8 cellular contexts compared by ENCODE assay signal in the genomic region with DNA sequence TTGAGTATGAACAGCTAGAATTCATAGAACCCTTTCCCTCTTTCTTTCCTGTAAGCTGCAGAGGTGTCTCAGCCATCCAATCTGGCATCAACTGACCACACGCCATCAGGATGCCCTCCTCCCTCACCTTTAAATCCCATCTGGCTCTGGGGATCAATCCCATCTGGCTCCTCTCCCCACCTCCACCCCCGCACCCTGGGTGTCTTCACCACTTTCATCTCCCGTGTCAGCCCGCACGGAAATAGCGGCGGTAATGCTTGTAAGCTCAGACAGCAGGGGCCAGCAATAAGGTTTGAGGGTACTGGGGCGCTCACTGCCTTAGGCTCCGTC. TPM values are rescaled to one million over a fixed set of nuclear protein-coding genes. Genes with fewer than 3 reads are reported as not detected.
DNase-seq lines count a peak whose midpoint lies in the region; ATAC-seq and TF ChIP-seq lines count a peak whose summit lies in the region.
"Had no signal": no experiment of that assay in that cellular context is flagged by ENCODE, and none has a peak within 500 bp of the region (broad histone marks: within the 10 kb centered on the region; RNA-seq: fewer than 3 reads in every experiment).

No MANE protein-coding gene starts in this region.

- no peak overlapping the region for H3K56ac ChIP-seq in H9 (ENCODE audit: insufficient read length, low read depth, low read length)

- H3K79me2 ChIP-seq in H9 (ENCODE audit: insufficient read depth, low read length) = no peaks in the 10 kb centered on the region

- no peak overlapping the region for H4K91ac ChIP-seq in H9 (ENCODE audit: insufficient read length, low read depth, low read length)

- H3K27me3 ChIP-seq in H9 (ENCODE audit: insufficient read depth, low read length) (peaks cover 21% of the 10 kb centered on the region), rectal smooth muscle tissue (ENCODE audit: control insufficient read depth, insufficient read depth, low read length) (no peaks in the 10 kb centered on the region)

- peaks cover 28 to 40% of the 10 kb centered on the region in 2 experiments for H3K4me1 Mint-ChIP-seq in H9
- peaks cover 52% of the 10 kb centered on the region for H3K4me1 Mint-ChIP-seq in T-helper 17 cell

- H3K9me3 Mint-ChIP-seq in H9 = peaks cover 0 to 2% of the 10 kb centered on the region in 2 experiments; a peak in 3 of 5 replicates

- no peak overlapping the region for H4K5ac ChIP-seq in H9 (ENCODE audit: insufficient read length, low read depth, low read length)

- no peak overlapping the region for H2BK12ac ChIP-seq in H9 (ENCODE audit: insufficient read length, low read depth, low read length)

- no peak overlapping the region for H3K4ac ChIP-seq in H9 (ENCODE audit: low read depth, low read length)

- H3K4me3 Mint-ChIP-seq in H9 (peak overlapping the region; percentile 69 to 88), T-helper 17 cell (peak overlapping the region; percentile 90)

- H3K18ac ChIP-seq in H9 (ENCODE audit: insufficient read length, low read depth, low read length) = no peak overlapping the region

- H3K23ac ChIP-seq in H9 (ENCODE audit: insufficient read length, low read depth, low read length) = no peak overlapping the region

- H2AFZ ChIP-seq in H9 (ENCODE audit: low read length) = no peak overlapping the region

- no peak overlapping the region for H3T11ph ChIP-seq in H9 (ENCODE audit: low read length)

- no CpG with 5 or more reads among the region's 9 CpGs for WGBS in H9 (ENCODE audit: extremely low coverage, insufficient read length, low lambda C conversion rate)

- H2BK15ac ChIP-seq in H9 (ENCODE audit: low read depth, low read length) = no peak overlapping the region

- H3K9ac ChIP-seq in H9 (ENCODE audit: extremely low read depth, insufficient read length, low read length) (no peak overlapping the region), rectal smooth muscle tissue (ENCODE audit: low read length) (peak overlapping the region; percentile 26)

- TF ChIP-seq CTCF in H9 (conservative IDR thresholded peaks at IDR 0.05) (no peak), epithelial cell of esophagus (IDR thresholded peaks at IDR 0.05; ENCODE audit: insufficient read depth, low read depth, low read length, missing control alignments) (no peak)

- H2BK20ac ChIP-seq in H9 (ENCODE audit: low read depth, low read length, poor library complexity, severe bottlenecking) = no peak overlapping the region

- H3K27ac Mint-ChIP-seq in H9 (no peak overlapping the region), T-helper 17 cell (peak overlapping the region; percentile 96)

- H2BK5ac ChIP-seq in H9 (ENCODE audit: insufficient read length, low read length) = no peak overlapping the region

- no peak overlapping the region for H4K8ac ChIP-seq in H9 (replicated peaks; ENCODE audit: insufficient read length, low read depth, low read length)

- peak overlapping the region; percentile 72 for H3K4me2 ChIP-seq in H9 (ENCODE audit: insufficient read depth, insufficient read length, low read length)

- H3K23me2 ChIP-seq in H9 (ENCODE audit: insufficient read length, low read depth, low read length, poor library complexity, severe bottlenecking) = peaks cover 22% of the 10 kb centered on the region

- H3K4me1 ChIP-seq in H9 (ENCODE audit: insufficient read depth, low read length) (peaks cover 3% of the 10 kb centered on the region; the same call in 1 of the 2 replicates), rectal smooth muscle tissue (ENCODE audit: control insufficient read depth, insufficient read depth, low read length) (peaks cover 23% of the 10 kb centered on the region)

- peaks cover 67% of the 10 kb centered on the region for H3K27me3 Mint-ChIP-seq in H9 (ENCODE audit: low read depth)
- no peaks in the 10 kb centered on the region for H3K27me3 Mint-ChIP-seq in T-helper 17 cell

- H3K36me3 Mint-ChIP-seq in H9 (ENCODE audit: insufficient read depth in 1 of 3, low read depth in 3 of 3) = peaks cover 9 to 24% (median 21%) of the 10 kb centered on the region in 3 experiments; a peak in 6 of 7 replicates
- H3K36me3 Mint-ChIP-seq in T-helper 17 cell (ENCODE audit: low read depth) = peaks cover 10% of the 10 kb centered on the region

- no peak overlapping the region for H3K14ac ChIP-seq in H9 (ENCODE audit: insufficient read depth, low read length)

- no peaks in the 10 kb centered on the region for H3K9me3 ChIP-seq in H9 (ENCODE audit: control insufficient read depth, low read depth, low read length)
- H3K9me3 ChIP-seq in T-helper 17 cell (ENCODE audit: control insufficient read depth, low read length, poor library complexity, severe bottlenecking) = no peaks in the 10 kb centered on the region

- no peak overlapping the region for H2AK5ac ChIP-seq in H9 (ENCODE audit: insufficient read length, low read length)

- H4K20me1 ChIP-seq in H9 (ENCODE audit: control insufficient read depth, insufficient read depth, insufficient read length) = no peaks in the 10 kb centered on the region

- no peaks in the 10 kb centered on the region for H3K79me1 ChIP-seq in H9 (ENCODE audit: insufficient read depth, low read depth, low read length, poor library complexity, severe bottlenecking)

- no peak for ATAC-seq in T-helper 17 cell
- no peak for ATAC-seq in HG03280 (IDR thresholded peaks at IDR 0.05; ENCODE audit: unreplicated experiment)
- ATAC-seq in GM18870 (IDR thresholded peaks at IDR 0.05; ENCODE audit: unreplicated experiment) = no peak
- ATAC-seq in GM18502 (IDR thresholded peaks at IDR 0.05; ENCODE audit: poor library complexity, unreplicated experiment) = no peak

- H3K4me3 ChIP-seq in epithelial cell of esophagus (ENCODE audit: low read length) (peak overlapping the region; percentile 66), rectal smooth muscle tissue (ENCODE audit: low read length) (peak overlapping the region; percentile 81)

- no peak overlapping the region for H3K27ac ChIP-seq in H9 (ENCODE audit: insufficient read length, low read depth, low read length)
- peak overlapping the region; percentile 46 for H3K27ac ChIP-seq in rectal smooth muscle tissue (ENCODE audit: low read depth, low read length)

- peaks cover 12% of the 10 kb centered on the region for H3K36me3 ChIP-seq in rectal smooth muscle tissue (ENCODE audit: control insufficient read depth, insufficient read depth, low read length)

- no peak overlapping the region for H2BK120ac ChIP-seq in H9 (ENCODE audit: low read depth, low read length, poor library complexity, severe bottlenecking)

- DNase-seq in H9 (no peak), T-helper 17 cell (no peak), epithelial cell of esophagus (ENCODE audit: low read depth) (peak; percentile 14)

RNA-seq across cellular contexts. Expression of gene TUBA4B, which starts 0.5 kb away (rescaled TPM):
- total RNA-seq in H9 (2021) (not detected in 2 replicates), T-helper 17 cell (not detected)
- total RNA-seq: activated CD8-positive, alpha-beta memory T cell treated with anti-CD3 and anti-CD28 coated beads for 36 hours had no signal

RNA-seq across cellular contexts. Expression of gene TUBA4A, which starts 1.2 kb away (rescaled TPM):
- 25.5 and 27.2 TPM in 2 replicates for total RNA-seq in H9 (2021)
- 100 to 1,000 TPM; 107 to 184 TPM for total RNA-seq in T-helper 17 cell

RNA-seq across cellular contexts. Expression of gene STK16, which starts 7.3 kb away (rescaled TPM):
- total RNA-seq in H9 (2021) = 21.6 and 22.4 TPM in 2 replicates
- 10 to 100 TPM; 11.9 to 17.2 TPM for total RNA-seq in T-helper 17 cell

RNA-seq across cellular contexts. Expression of gene GLB1L, which starts 7.3 kb away (rescaled TPM):
- total RNA-seq in H9 (2021) = 5.8 and 6.5 TPM in 2 replicates
- 1 to 10 TPM in 1 of 2 donors, under 1 TPM in 1; 0.94 to 3.1 TPM for total RNA-seq in T-helper 17 cell

RNA-seq across cellular contexts. Expression of gene ANKZF1, which starts 22.9 kb away (rescaled TPM):
- total RNA-seq in H9 (2021) (45.9 and 55.4 TPM in 2 replicates), T-helper 17 cell (10 to 100 TPM; 92.5 to 93.5 TPM)
